Comparison of ENCODE assay signal across 20 cellular contexts in the genomic region with DNA sequence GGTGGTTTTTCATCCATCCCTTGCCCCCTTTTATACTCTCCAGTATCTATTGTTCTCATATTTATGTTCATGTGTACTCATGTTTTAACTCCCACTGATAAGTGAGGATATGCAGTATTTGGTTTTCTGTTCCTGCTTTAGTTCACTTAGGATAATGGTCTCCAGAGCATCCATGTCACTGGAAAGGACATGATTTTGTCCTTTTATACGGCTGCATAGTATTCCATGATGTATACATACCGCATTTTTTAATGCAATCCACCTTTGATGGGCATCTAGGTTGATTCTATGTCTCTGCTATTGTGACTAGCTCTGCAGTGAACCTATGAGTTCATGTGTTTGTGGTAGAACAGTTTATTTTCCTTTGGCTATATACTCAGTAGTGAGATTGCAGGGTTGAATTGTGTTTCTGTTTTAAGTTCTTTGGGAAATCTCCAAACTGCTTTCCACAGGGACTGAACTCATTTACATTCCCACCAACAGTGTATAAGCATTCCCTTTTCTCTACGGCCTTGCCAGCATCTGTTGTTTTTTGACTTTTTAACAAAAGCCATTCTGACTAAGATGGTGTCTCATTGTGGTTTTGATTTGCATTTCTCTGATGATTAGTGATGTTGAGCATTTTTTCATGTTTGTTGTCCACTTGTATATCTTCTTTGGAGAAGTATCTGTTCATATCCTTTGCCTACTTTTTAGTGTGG.
A peak's percentile ranks its signal among the peaks of the same experiment; 100 is the strongest.
DNase-seq lines count a peak whose midpoint lies in the region; ATAC-seq, FAIRE-seq and TF ChIP-seq lines count a peak whose summit lies in the region.
"Had no signal": no experiment of that assay in that cellular context is flagged by ENCODE, and none has a peak within 500 bp of the region (broad histone marks: within the 10 kb centered on the region; RNA-seq: fewer than 3 reads in every experiment).

No MANE protein-coding gene starts in this region.

- H3K4me2 ChIP-seq in K562 (ENCODE audit: insufficient read depth, low read length) = no peak overlapping the region

- no peak overlapping the region for H3K4me3 Mint-ChIP-seq in CD8-positive, alpha-beta memory T cell
- H3K4me3 Mint-ChIP-seq: CD4-positive, CD25-positive, alpha-beta regulatory T cell had no signal

- no peak overlapping the region for H3K27ac ChIP-seq in K562 (ENCODE audit: extremely low read depth, low read depth, low read length)
- no peak overlapping the region for H3K27ac ChIP-seq in CD8-positive, alpha-beta memory T cell (ENCODE audit: low read depth, low read length)
- H3K27ac ChIP-seq: Peyer's patch had no signal

- H3K4me3 ChIP-seq in K562 = no peak overlapping the region
- H3K4me3 ChIP-seq in fibroblast of villous mesenchyme (ENCODE audit: low read depth, low read length) = no peak overlapping the region
- H3K4me3 ChIP-seq in CD8-positive, alpha-beta memory T cell (ENCODE audit: low read length) = no peak overlapping the region
- H3K4me3 ChIP-seq: HAP-1, Peyer's patch had no signal

- peaks cover 3 to 13% (median 4%) of the 10 kb centered on the region in 5 donors for H3K9me3 Mint-ChIP-seq in CD8-positive, alpha-beta memory T cell

- in situ Hi-C loops in K562 (cut with MboI) = no loop called here

- H3K4me1 ChIP-seq in K562 (replicated peaks in 1 of 2; ENCODE audit: control insufficient read depth in 2 of 2, insufficient read depth in 2 of 2, low read length in 2 of 2) = no peaks in the 10 kb centered on the region
- no peaks in the 10 kb centered on the region for H3K4me1 ChIP-seq in CD8-positive, alpha-beta memory T cell (ENCODE audit: insufficient read depth, low read length)
- H3K4me1 ChIP-seq: HAP-1, Peyer's patch had no signal

- H3K9me1 ChIP-seq in K562 (ENCODE audit: control insufficient read depth, insufficient read depth, low read length) = no peaks in the 10 kb centered on the region

- H3K27ac Mint-ChIP-seq in CD8-positive, alpha-beta memory T cell = no peak overlapping the region

- H3K27me3 Mint-ChIP-seq in CD8-positive, alpha-beta memory T cell = peaks cover 0 to 2% of the 10 kb centered on the region in 2 donors
- H3K27me3 Mint-ChIP-seq: CD4-positive, CD25-positive, alpha-beta regulatory T cell had no signal

- no peaks in the 10 kb centered on the region for H3K4me1 Mint-ChIP-seq in CD8-positive, alpha-beta memory T cell
- H3K4me1 Mint-ChIP-seq: CD4-positive, CD25-positive, alpha-beta regulatory T cell had no signal

- CTCF ChIA-PET in K562 (lab: Yijun Ruan, JAX; ENCODE audit: low intra/inter-chr PET ratio) = no interaction called here
- CTCF ChIA-PET in CD8-positive, alpha-beta memory T cell (lab: Charles Lee) = no interaction called here

- TF ChIP-seq CTCF in K562 (IDR thresholded peaks at IDR 0.05 in 2 of 3, conservative IDR thresholded peaks at IDR 0.05 in 1 of 3; ENCODE audit: insufficient read depth in 2 of 3, low read depth in 1 of 3, low read length in 3 of 3) (no peak), fibroblast of villous mesenchyme (IDR thresholded peaks at IDR 0.05; ENCODE audit: insufficient read depth, low read depth, low read length) (no peak)

- DNase-seq in ELR (ENCODE audit: low read depth) = peak; percentile 53
- DNase-seq in M059J (ENCODE audit: low read depth) = peak; percentile 45
- no peak for DNase-seq in K562 (ENCODE audit: extremely low read depth in 1 of 4, low spot score in 3 of 4)
- DNase-seq in fibroblast of villous mesenchyme (ENCODE audit: low read depth) = peak; percentile 15
- DNase-seq in effector CD4-positive, alpha-beta T cell = no peak
- DNase-seq in CD8-positive, alpha-beta memory T cell = no peak
- DNase-seq: Calu3; CD4-positive, CD25-positive, alpha-beta regulatory T cell; GF-D8; KG1; MM.1S; NCI-H1105 treated with DMSO at 0.1 percent for 48 hours; NCI-H2029; NCI-H510A treated with DMSO at 0.1 percent for 48 hours; Peyer's patch; SHP77 treated with DMSO at 0.1 percent for 48 hours; SW 1271 had no signal

- intact Hi-C loops in K562 (cut with micrococcal nuclease) = no loop called here

- no peaks in the 10 kb centered on the region for H3K36me3 Mint-ChIP-seq in CD8-positive, alpha-beta memory T cell
- H3K36me3 Mint-ChIP-seq: CD4-positive, CD25-positive, alpha-beta regulatory T cell had no signal

- no TSS peak for BruUV-seq in K562 (replicated peaks; lab: Mats Ljungman, UMichigan)

- no peak overlapping the region for H3K9ac ChIP-seq in K562 (ENCODE audit: insufficient read depth in 1 of 2, low read depth in 2 of 2, low read length in 2 of 2)

- no peak for TF ChIP-seq EP300 in K562 (IDR thresholded peaks at IDR 0.05; ENCODE audit: low read length)

- POLR2A ChIA-PET in K562 (lab: Yijun Ruan, JAX) = interaction anchor here (0.6 kb wide), 1 partner anchor 969 kb away, joined by 3 read pairs; no protein-coding TSS in a partner anchor
- POLR2A ChIA-PET in CD8-positive, alpha-beta memory T cell (lab: Charles Lee) = no interaction called here

- H2AFZ ChIP-seq in K562 (ENCODE audit: low read depth, low read length) = no peak overlapping the region

- H3K36me3 ChIP-seq in K562 (ENCODE audit: control insufficient read depth, insufficient read depth, low read length) = no peaks in the 10 kb centered on the region
- no peaks in the 10 kb centered on the region for H3K36me3 ChIP-seq in CD8-positive, alpha-beta memory T cell (ENCODE audit: insufficient read depth, low read length)
- H3K36me3 ChIP-seq: HAP-1, Peyer's patch had no signal

- no peak for ATAC-seq in K562
- no peak for ATAC-seq in HG03135 (IDR thresholded peaks at IDR 0.05; ENCODE audit: unreplicated experiment)

- TF ChIP-seq RAD21 in K562 (CRISPR knock-in tag; conservative IDR thresholded peaks at IDR 0.05 in 1 of 2, IDR thresholded peaks at IDR 0.05 in 1 of 2) = no peak

- H3K27me3 ChIP-seq in K562 (ENCODE audit: control insufficient read depth in 2 of 2, insufficient read depth in 2 of 2, low read length in 2 of 2) = no peaks in the 10 kb centered on the region
- no peaks in the 10 kb centered on the region for H3K27me3 ChIP-seq in CD8-positive, alpha-beta memory T cell (ENCODE audit: insufficient read depth, low read length, poor library complexity, severe bottlenecking)
- H3K27me3 ChIP-seq: Peyer's patch had no signal

- WGBS in K562 (ENCODE audit: insufficient coverage, low coverage, missing lambda C conversion rate) = 3% methylated on average over 3 of the region's 3 CpGs

- FAIRE-seq in K562 (lab: Jason Lieb, UNC) = no peak
- FAIRE-seq: HTR-8/SVneo had no signal

- no peak for TF ChIP-seq POLR2A in K562 (conservative IDR thresholded peaks at IDR 0.05)

- no peaks in the 10 kb centered on the region for H3K79me2 ChIP-seq in K562 (ENCODE audit: control insufficient read depth, insufficient read depth, low read length)

- no peaks in the 10 kb centered on the region for H4K20me1 ChIP-seq in K562 (replicated peaks; ENCODE audit: control insufficient read depth, insufficient read depth, low read length)

- no peaks in the 10 kb centered on the region for H3K9me3 ChIP-seq in K562 (replicated peaks; ENCODE audit: control insufficient read depth, insufficient read depth, low read depth, low read length)
- H3K9me3 ChIP-seq in CD8-positive, alpha-beta memory T cell (ENCODE audit: low read length) = no peaks in the 10 kb centered on the region
- H3K9me3 ChIP-seq: HAP-1, Peyer's patch had no signal

TF ChIP-seq in K562, 482 proteins besides CTCF, POLR2A, EP300 and RAD21:
- TF ChIP-seq ATF7 (IDR thresholded peaks at IDR 0.05) (no peak), TSC22D4 (tag; IDR thresholded peaks at IDR 0.05) (no peak), ZNF146 (CRISPR knock-in tag; IDR thresholded peaks at IDR 0.05; ENCODE audit: unreplicated experiment) (peak; percentile 20), TEAD4 (IDR thresholded peaks at IDR 0.05; ENCODE audit: low read length) (no peak), TEAD4 (CRISPR knock-in tag; IDR thresholded peaks at IDR 0.05; ENCODE audit: borderline replicate concordance) (no peak), RBM25 (IDR thresholded peaks at IDR 0.05; ENCODE audit: low read depth, low read length, severe bottlenecking) (peak; percentile 39), ZNF23 (CRISPR knock-in tag; IDR thresholded peaks at IDR 0.05) (no peak), ZNF140 (CRISPR knock-in tag; IDR thresholded peaks at IDR 0.05) (no peak), NR2C1 (IDR thresholded peaks at IDR 0.05) (no peak), NR2C1 (tag; IDR thresholded peaks at IDR 0.05) (no peak)
- TF ChIP-seq, protein P1, sequence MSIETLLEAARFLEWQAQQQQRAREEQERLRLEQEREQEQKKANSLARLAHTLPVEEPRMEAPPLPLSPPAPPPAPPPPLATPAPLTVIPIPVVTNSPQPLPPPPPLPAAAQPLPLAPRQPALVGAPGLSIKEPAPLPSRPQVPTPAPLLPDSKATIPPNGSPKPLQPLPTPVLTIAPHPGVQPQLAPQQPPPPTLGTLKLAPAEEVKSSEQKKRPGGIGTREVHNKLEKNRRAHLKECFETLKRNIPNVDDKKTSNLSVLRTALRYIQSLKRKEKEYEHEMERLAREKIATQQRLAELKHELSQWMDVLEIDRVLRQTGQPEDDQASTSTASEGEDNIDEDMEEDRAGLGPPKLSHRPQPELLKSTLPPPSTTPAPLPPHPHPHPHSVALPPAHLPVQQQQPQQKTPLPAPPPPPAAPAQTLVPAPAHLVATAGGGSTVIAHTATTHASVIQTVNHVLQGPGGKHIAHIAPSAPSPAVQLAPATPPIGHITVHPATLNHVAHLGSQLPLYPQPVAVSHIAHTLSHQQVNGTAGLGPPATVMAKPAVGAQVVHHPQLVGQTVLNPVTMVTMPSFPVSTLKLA (conservative IDR thresholded peaks at IDR 0.05) = no peak
- TF ChIP-seq, protein P2, sequence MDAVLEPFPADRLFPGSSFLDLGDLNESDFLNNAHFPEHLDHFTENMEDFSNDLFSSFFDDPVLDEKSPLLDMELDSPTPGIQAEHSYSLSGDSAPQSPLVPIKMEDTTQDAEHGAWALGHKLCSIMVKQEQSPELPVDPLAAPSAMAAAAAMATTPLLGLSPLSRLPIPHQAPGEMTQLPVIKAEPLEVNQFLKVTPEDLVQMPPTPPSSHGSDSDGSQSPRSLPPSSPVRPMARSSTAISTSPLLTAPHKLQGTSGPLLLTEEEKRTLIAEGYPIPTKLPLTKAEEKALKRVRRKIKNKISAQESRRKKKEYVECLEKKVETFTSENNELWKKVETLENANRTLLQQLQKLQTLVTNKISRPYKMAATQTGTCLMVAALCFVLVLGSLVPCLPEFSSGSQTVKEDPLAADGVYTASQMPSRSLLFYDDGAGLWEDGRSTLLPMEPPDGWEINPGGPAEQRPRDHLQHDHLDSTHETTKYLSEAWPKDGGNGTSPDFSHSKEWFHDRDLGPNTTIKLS (IDR thresholded peaks at IDR 0.05; ENCODE audit: borderline replicate concordance, low read depth) = no peak
- TF ChIP-seq, protein P3, sequence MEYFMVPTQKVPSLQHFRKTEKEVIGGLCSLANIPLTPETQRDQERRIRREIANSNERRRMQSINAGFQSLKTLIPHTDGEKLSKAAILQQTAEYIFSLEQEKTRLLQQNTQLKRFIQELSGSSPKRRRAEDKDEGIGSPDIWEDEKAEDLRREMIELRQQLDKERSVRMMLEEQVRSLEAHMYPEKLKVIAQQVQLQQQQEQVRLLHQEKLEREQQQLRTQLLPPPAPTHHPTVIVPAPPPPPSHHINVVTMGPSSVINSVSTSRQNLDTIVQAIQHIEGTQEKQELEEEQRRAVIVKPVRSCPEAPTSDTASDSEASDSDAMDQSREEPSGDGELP (CRISPR knock-in tag; IDR thresholded peaks at IDR 0.05; ENCODE audit: borderline replicate concordance) = no peak
TF ChIP-seq in K562: peak in this region for 2.

Comparison
In these comparisons a context has a peak if more than half of its experiments do, and no peak if none do; other contexts are left out.
1. DNase-seq: peak in ELR (single experiment), M059J (single experiment) and fibroblast of villous mesenchyme (single experiment); none in K562 (0 of 4), effector CD4-positive, alpha-beta T cell (single experiment) and CD8-positive, alpha-beta memory T cell (0 of 5).